ENCODE assay signal across 18 cellular contexts in the genomic region with DNA sequence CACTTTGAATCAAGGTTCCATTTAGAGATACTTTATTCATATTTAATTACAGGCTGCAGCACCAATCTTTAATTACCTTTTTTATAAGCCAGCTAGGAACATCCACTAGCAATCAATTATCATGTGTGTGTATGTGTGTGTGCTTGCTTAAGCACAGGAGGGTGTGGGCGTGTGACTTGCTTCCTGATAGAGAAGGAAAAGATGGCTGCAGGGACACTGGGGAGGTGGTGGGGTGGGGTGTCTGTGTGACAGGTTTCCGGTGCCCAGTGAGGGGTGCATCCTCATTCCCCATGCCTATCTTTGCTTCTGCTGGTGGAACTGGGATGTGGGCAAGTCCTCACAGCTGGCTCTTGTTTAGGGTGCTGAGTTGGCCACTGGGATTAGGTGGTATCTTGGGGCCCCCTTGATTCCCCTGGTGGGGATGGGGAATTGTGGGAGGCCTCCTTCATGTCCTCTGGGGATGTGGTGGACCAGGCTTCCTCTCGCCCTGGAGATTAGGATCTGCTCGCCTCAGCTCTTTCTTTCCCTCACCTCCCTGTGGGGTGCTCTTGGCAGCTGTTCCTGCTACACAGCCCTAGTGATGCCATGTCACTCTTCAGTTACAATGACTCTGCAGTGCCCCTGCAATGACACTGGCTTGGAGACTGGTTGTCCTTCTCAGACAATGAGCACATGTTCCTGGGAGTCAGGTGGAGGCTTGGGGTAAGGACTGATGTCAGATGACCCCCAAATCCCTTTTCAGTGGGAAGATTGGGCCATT.
DNase-seq lines count a peak whose midpoint lies in the region; TF ChIP-seq lines count a peak whose summit lies in the region.
"Had no signal": no experiment of that assay in that cellular context is flagged by ENCODE, and none has a peak within 500 bp of the region (broad histone marks: within the 10 kb centered on the region; RNA-seq: fewer than 3 reads in every experiment).

No MANE protein-coding gene starts in this region.

- H3K9me3 ChIP-seq in vagina: no peaks in the 10 kb centered on the region
- H3K9me3 ChIP-seq in stomach: no peaks in the 10 kb centered on the region
- H3K9me3 ChIP-seq: ascending aorta, psoas muscle, upper lobe of left lung had no signal

- H3K27me3 ChIP-seq in vagina (no peaks in the 10 kb centered on the region), stomach (no peaks in the 10 kb centered on the region)
- H3K27me3 ChIP-seq: ascending aorta, upper lobe of left lung had no signal

- no peak for TF ChIP-seq EP300 in stomach (IDR thresholded peaks at IDR 0.05)

- WGBS in stomach, 5 donors: 86 to 95% (median 90%) methylated on average over 4 of the region's 4 CpGs

- DNase-seq in NCI-H345 (lab: John Stamatoyannopoulos, UW) (peak; percentile 5), NCI-H345 treated with DMSO at 0.1 percent for 48 hours (lab: John Stamatoyannopoulos, UW; ENCODE audit: unreplicated experiment) (no peak), NCI-H69 (lab: John Stamatoyannopoulos, UW) (peak; percentile 100), globus pallidus (ENCODE audit: low spot score) (peak; percentile 52), vagina (ENCODE audit: extremely low spot score in 2 of 2) (no peak), NCI-H1092 (lab: John Stamatoyannopoulos, UW) (no peak), stomach (no peak)
- no peak for DNase-seq in activated CD4-positive, alpha-beta T cell treated with anti-CD3 and anti-CD28 coated beads for 48 hours
- DNase-seq: activated CD4-positive, alpha-beta T cell treated with anti-CD3 and anti-CD28 coated beads for 36 hours; activated CD8-positive, alpha-beta memory T cell treated with anti-CD3 and anti-CD28 coated beads, Interleukin-2, amount 50 U/mL, for 48 hours; activated naive CD4-positive, alpha-beta T cell; CD4-positive, alpha-beta memory T cell; NCI-H187; upper lobe of left lung had no signal

- H3K36me3 ChIP-seq in vagina (no peaks in the 10 kb centered on the region), stomach (peaks cover 7 to 19% (median 17%) of the 10 kb centered on the region in 4 donors)

- intact Hi-C loops in vagina (cut with DNase I): no loop called here
- intact Hi-C loops in stomach (cut with DNase I; ENCODE audit: low total_unique reads): no loop called here

- no peak for TF ChIP-seq CTCF in vagina (IDR thresholded peaks at IDR 0.05)
- TF ChIP-seq CTCF in stomach (IDR thresholded peaks at IDR 0.05): no peak

- H3K4me1 ChIP-seq in vagina: peaks cover 6% of the 10 kb centered on the region
- peaks cover 0 to 19% (median 6%) of the 10 kb centered on the region in 4 donors for H3K4me1 ChIP-seq in stomach
- H3K4me1 ChIP-seq: ascending aorta, psoas muscle, upper lobe of left lung had no signal

- no peak overlapping the region for H3K4me3 ChIP-seq in vagina
- H3K4me3 ChIP-seq in stomach: no peak overlapping the region
- H3K4me3 ChIP-seq: ascending aorta, GM12878, psoas muscle, upper lobe of left lung had no signal

- H3K27ac ChIP-seq in vagina (peak overlapping the region; percentile 6), stomach (no peak overlapping the region)
- H3K27ac ChIP-seq: ascending aorta, psoas muscle, RWPE1, upper lobe of left lung had no signal

- TF ChIP-seq POLR2A in vagina (IDR thresholded peaks at IDR 0.05) (no peak), stomach (IDR thresholded peaks at IDR 0.05) (no peak)

Comparison
In these comparisons a context has a peak if more than half of its experiments do, and no peak if none do; other contexts are left out.
1. DNase-seq: peak in NCI-H345 (single experiment), NCI-H69 (single experiment) and globus pallidus (single experiment); none in NCI-H345 treated with DMSO at 0.1 percent for 48 hours (single experiment), vagina (0 of 2), NCI-H1092 (single experiment), stomach (single experiment) and activated CD4-positive, alpha-beta T cell treated with anti-CD3 and anti-CD28 coated beads for 48 hours (single experiment).